ENCODE assay signal across 16 cellular contexts in the genomic region with DNA sequence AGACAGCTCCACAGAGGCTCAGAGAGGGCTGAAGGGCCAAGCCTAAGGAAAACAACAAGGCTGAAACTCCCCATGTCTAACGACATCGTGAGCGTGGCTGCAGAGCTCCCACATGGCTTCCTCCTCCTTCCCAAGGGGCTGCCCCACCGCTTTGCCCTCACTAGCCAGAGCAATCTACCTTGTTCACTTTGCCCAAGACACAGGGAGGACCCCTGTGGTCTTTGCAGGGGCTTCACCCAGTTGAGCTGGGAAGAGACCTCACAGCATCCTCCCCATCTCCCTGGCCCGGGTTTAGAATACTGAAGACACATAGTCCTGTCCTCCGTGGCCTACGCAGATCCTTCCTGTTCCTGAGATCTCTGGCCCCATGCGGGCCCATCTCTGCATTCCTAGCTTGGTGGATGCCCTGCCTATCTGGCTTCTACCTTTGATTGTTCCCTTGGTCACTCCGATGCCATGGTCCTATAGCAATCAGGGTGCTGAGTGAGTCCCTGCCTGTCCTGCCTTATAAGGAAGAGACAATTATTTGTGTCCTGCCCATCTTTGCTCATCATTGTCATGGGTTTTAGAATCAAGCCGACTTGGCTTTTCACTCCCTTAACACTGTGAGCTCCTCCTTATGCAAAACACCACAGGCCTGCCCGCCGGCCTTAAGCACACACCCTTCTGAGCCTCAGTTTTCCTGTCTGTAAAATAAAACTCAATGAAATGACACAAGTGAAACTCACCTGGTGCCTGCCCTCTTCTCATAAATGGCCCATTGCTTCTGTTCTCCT.
DNase-seq lines count a peak whose midpoint lies in the region; ATAC-seq and FAIRE-seq lines count a peak whose summit lies in the region.
"Had no signal": no experiment of that assay in that cellular context is flagged by ENCODE, and none has a peak within 500 bp of the region (broad histone marks: within the 10 kb centered on the region; RNA-seq: fewer than 3 reads in every experiment).

No MANE protein-coding gene starts in this region.

- H3K9me3 ChIP-seq in BLaER1, result no peaks in the 10 kb centered on the region
- H3K9me3 ChIP-seq: A549, Caco-2, SK-N-SH had no signal

- peak overlapping the region; percentile 70 for H3K4me2 ChIP-seq in BLaER1
- H3K4me2 ChIP-seq: A549, KMS-11, SK-N-SH had no signal

- peak; percentile 37 for FAIRE-seq in GM19239 (lab: Jason Lieb, UNC)
- FAIRE-seq: A549 had no signal

- H3K9me3 Mint-ChIP-seq in activated T-helper 17 cell treated with anti-CD3 and anti-CD28 coated beads, Interleukin-2, amount 50 U/mL, for 72 hours, result no peaks in the 10 kb centered on the region
- no peaks in the 10 kb centered on the region for H3K9me3 Mint-ChIP-seq in memory B cell

- no peaks in the 10 kb centered on the region for H3K36me3 ChIP-seq in BLaER1

- no peaks in the 10 kb centered on the region for H3K27me3 ChIP-seq in BLaER1

- peaks cover 52% of the 10 kb centered on the region for H3K4me1 ChIP-seq in BLaER1
- H3K4me1 ChIP-seq: Caco-2 had no signal

- H3K9ac ChIP-seq in BLaER1, result no peak overlapping the region
- H3K9ac ChIP-seq: KMS-11, SK-N-SH had no signal

- peak overlapping the region; percentile 4 for H3K27ac Mint-ChIP-seq in activated T-helper 17 cell treated with anti-CD3 and anti-CD28 coated beads, Interleukin-2, amount 50 U/mL, for 72 hours
- H3K27ac Mint-ChIP-seq in memory B cell, result peak overlapping the region; percentile 23

- ATAC-seq in activated T-helper 17 cell treated with anti-CD3 and anti-CD28 coated beads, Interleukin-2, amount 50 U/mL, for 72 hours (replicated peaks), result no peak
- ATAC-seq in memory B cell (ENCODE audit: low read depth), result no peak
- ATAC-seq: A549 had no signal

- peak overlapping the region; percentile 66 for H3K27ac ChIP-seq in BLaER1
- H3K27ac ChIP-seq: A549, KMS-11 had no signal

- H4K20me1 ChIP-seq in BLaER1, result no peaks in the 10 kb centered on the region

- H3K27me3 Mint-ChIP-seq in activated T-helper 17 cell treated with anti-CD3 and anti-CD28 coated beads, Interleukin-2, amount 50 U/mL, for 72 hours, result no peaks in the 10 kb centered on the region
- H3K27me3 Mint-ChIP-seq in memory B cell, result no peaks in the 10 kb centered on the region

- no peak overlapping the region for H3K4me3 ChIP-seq in BLaER1
- H3K4me3 ChIP-seq: A549 had no signal

- H3K4me3 Mint-ChIP-seq in activated T-helper 17 cell treated with anti-CD3 and anti-CD28 coated beads, Interleukin-2, amount 50 U/mL, for 72 hours, result no peak overlapping the region
- no peak overlapping the region for H3K4me3 Mint-ChIP-seq in memory B cell

- no peak for DNase-seq in GM19239 (ENCODE audit: insufficient read length, low spot score)
- no peak for DNase-seq in memory B cell (ENCODE audit: low spot score in 2 of 2)
- DNase-seq in activated CD8-positive, alpha-beta memory T cell treated with anti-CD3 and anti-CD28 coated beads for 24 hours, result no peak
- DNase-seq in pons (ENCODE audit: low spot score), result no peak
- no peak for DNase-seq in central memory CD4-positive, alpha-beta T cell
- no peak for DNase-seq in GF-D8 (lab: John Stamatoyannopoulos, UW)
- DNase-seq: DMS53, NCI-H1092, NCI-H510A treated with DMSO at 0.1 percent for 48 hours, SHP77, SK-N-SH had no signal

- no peaks in the 10 kb centered on the region for H3K36me3 Mint-ChIP-seq in activated T-helper 17 cell treated with anti-CD3 and anti-CD28 coated beads, Interleukin-2, amount 50 U/mL, for 72 hours (ENCODE audit: low read depth)
- no peaks in the 10 kb centered on the region for H3K36me3 Mint-ChIP-seq in memory B cell

- H3K4me1 Mint-ChIP-seq in activated T-helper 17 cell treated with anti-CD3 and anti-CD28 coated beads, Interleukin-2, amount 50 U/mL, for 72 hours, result no peaks in the 10 kb centered on the region
- peaks cover 12% of the 10 kb centered on the region for H3K4me1 Mint-ChIP-seq in memory B cell
